In the genomic region with DNA sequence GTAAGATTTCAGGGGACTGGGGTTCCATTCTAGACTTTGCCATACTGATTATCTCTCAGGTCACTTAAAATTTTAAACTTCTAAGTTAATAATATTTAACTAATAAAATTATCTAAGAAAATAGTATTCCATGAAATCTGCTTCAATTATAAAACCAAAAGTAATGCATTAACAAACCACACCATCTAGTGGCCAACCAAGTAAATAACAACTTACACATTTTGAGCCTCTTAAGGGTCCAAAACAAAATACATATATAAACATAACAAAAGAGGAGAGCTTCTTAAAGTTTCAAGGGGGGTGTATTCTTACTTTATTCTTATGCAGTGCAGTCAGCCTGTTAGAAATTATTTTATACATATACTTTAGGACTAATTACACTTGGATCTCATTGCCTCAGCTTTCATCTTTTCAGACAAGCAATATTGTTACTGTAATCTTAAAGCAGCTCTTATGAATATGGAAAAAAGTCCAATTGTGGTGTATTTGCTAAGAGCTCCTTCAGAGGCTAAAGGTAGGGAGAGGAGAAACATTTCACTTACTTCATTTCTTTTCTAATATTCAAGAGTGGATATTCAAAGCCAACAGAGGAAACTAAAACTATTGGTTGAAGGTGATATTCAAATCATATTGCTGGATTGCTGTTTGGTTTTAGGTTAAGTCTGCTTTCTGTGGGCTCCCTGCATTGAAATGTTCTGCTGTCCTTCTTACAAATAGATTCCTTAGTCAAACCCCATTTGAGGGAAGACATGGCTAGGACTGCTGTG, we compare ENCODE assay signal across 8 cellular contexts.
DNase-seq lines count a peak whose midpoint lies in the region; ATAC-seq, FAIRE-seq and TF ChIP-seq lines count a peak whose summit lies in the region.

No MANE protein-coding gene starts in this region.

- no peaks in the 10 kb centered on the region for H3K9me3 ChIP-seq in CD8-positive, alpha-beta memory T cell (ENCODE audit: low read length)
- H3K9me3 ChIP-seq in endodermal cell (ENCODE audit: control insufficient read depth, low read length) = no peaks in the 10 kb centered on the region
- H3K9me3 ChIP-seq in neural progenitor cell (ENCODE audit: low read depth) = no peaks in the 10 kb centered on the region

- no peaks in the 10 kb centered on the region for H3F3A ChIP-seq in neural progenitor cell (ENCODE audit: low read depth)

- no peaks in the 10 kb centered on the region for H4K20me1 ChIP-seq in neural progenitor cell (ENCODE audit: low read depth)

- peak; percentile 81 for TF ChIP-seq CTCF in endodermal cell (conservative IDR thresholded peaks at IDR 0.05)
- peak; percentile 75 for TF ChIP-seq CTCF in neural progenitor cell (IDR thresholded peaks at IDR 0.05)

- peak overlapping the region in 6 of 8 donors; percentile 0 to 88 (median 59) for H3K27ac Mint-ChIP-seq in CD8-positive, alpha-beta memory T cell
- H3K27ac Mint-ChIP-seq in endodermal cell = no peak overlapping the region
- no peak overlapping the region for H3K27ac Mint-ChIP-seq in neural progenitor cell

- no peak overlapping the region for H3K4me3 ChIP-seq in CD8-positive, alpha-beta memory T cell (ENCODE audit: low read length)
- H3K4me3 ChIP-seq in endodermal cell (ENCODE audit: low read length) (no peak overlapping the region), neural progenitor cell (no peak overlapping the region)

- ATAC-seq in GM18909 (IDR thresholded peaks at IDR 0.05; ENCODE audit: poor library complexity, unreplicated experiment) = peak; percentile 43
- peak; percentile 24 for ATAC-seq in HG03103 (IDR thresholded peaks at IDR 0.05; ENCODE audit: low read depth, unreplicated experiment)

- no peak overlapping the region for H3K4me2 ChIP-seq in neural progenitor cell

- H3K9ac ChIP-seq in endodermal cell (ENCODE audit: extremely low read depth, low read length, poor library complexity, severe bottlenecking) = no peak overlapping the region
- no peak overlapping the region for H3K9ac ChIP-seq in neural progenitor cell

- no peak for FAIRE-seq in HTR-8/SVneo (lab: Jason Lieb, UNC)

- H3K36me3 Mint-ChIP-seq in CD8-positive, alpha-beta memory T cell = peaks cover 0 to 11% (median 7%) of the 10 kb centered on the region in 3 donors
- H3K36me3 Mint-ChIP-seq in endodermal cell (ENCODE audit: low read depth) (no peaks in the 10 kb centered on the region), neural progenitor cell (no peaks in the 10 kb centered on the region)

- CTCF ChIA-PET in CD8-positive, alpha-beta memory T cell (lab: Charles Lee) = interaction anchor here (1.0 to 1.5 kb wide), 7 partner anchors 9 to 797 kb away, joined by 3 to 7 read pairs (median 3); no protein-coding TSS in a partner anchor

- H2AFZ ChIP-seq in neural progenitor cell (replicated peaks) = no peak overlapping the region

- H3K4me1 Mint-ChIP-seq in CD8-positive, alpha-beta memory T cell = peaks cover 5 to 10% (median 10%) of the 10 kb centered on the region in 3 donors
- H3K4me1 Mint-ChIP-seq in endodermal cell (no peaks in the 10 kb centered on the region), neural progenitor cell (no peaks in the 10 kb centered on the region)

- POLR2A ChIA-PET in CD8-positive, alpha-beta memory T cell (lab: Charles Lee) = no interaction called here

- no peak overlapping the region for H3K4me3 Mint-ChIP-seq in CD8-positive, alpha-beta memory T cell
- H3K4me3 Mint-ChIP-seq in endodermal cell (no peak overlapping the region), neural progenitor cell (no peak overlapping the region)

- H3K36me3 ChIP-seq in CD8-positive, alpha-beta memory T cell (ENCODE audit: insufficient read depth, low read length) = no peaks in the 10 kb centered on the region
- H3K36me3 ChIP-seq in endodermal cell (ENCODE audit: control insufficient read depth, insufficient read depth, low read length) = peaks cover 4% of the 10 kb centered on the region
- no peaks in the 10 kb centered on the region for H3K36me3 ChIP-seq in neural progenitor cell

- no peaks in the 10 kb centered on the region for H3K27me3 ChIP-seq in CD8-positive, alpha-beta memory T cell (ENCODE audit: insufficient read depth, low read length, poor library complexity, severe bottlenecking)
- H3K27me3 ChIP-seq in endodermal cell (ENCODE audit: control insufficient read depth, insufficient read depth, low read length, poor library complexity, severe bottlenecking) (no peaks in the 10 kb centered on the region), neural progenitor cell (no peaks in the 10 kb centered on the region)

- DNase-seq in CD8-positive, alpha-beta memory T cell = peak in 1 of 5 donors; percentile 5
- DNase-seq in OCI-M1 (lab: John Stamatoyannopoulos, UW) (peak; percentile 63), endodermal cell (no peak), neural progenitor cell (ENCODE audit: low spot score) (peak; percentile 26), HTR-8/SVneo (ENCODE audit: insufficient read length, low spot score) (no peak), NCI-H128 (lab: John Stamatoyannopoulos, UW; ENCODE audit: unreplicated experiment) (no peak)

- H3K27ac ChIP-seq in CD8-positive, alpha-beta memory T cell (ENCODE audit: low read depth, low read length) = no peak overlapping the region
- H3K27ac ChIP-seq in endodermal cell (ENCODE audit: low read depth, low read length) (no peak overlapping the region), neural progenitor cell (no peak overlapping the region)

- no peaks in the 10 kb centered on the region for H3K79me2 ChIP-seq in neural progenitor cell (ENCODE audit: low read depth)

- no peaks in the 10 kb centered on the region for H3K27me3 Mint-ChIP-seq in CD8-positive, alpha-beta memory T cell
- H3K27me3 Mint-ChIP-seq in endodermal cell (ENCODE audit: insufficient read depth) = no peaks in the 10 kb centered on the region
- H3K27me3 Mint-ChIP-seq in neural progenitor cell (ENCODE audit: insufficient read depth, low read depth) = no peaks in the 10 kb centered on the region

- no peaks in the 10 kb centered on the region for H3K4me1 ChIP-seq in CD8-positive, alpha-beta memory T cell (ENCODE audit: insufficient read depth, low read length)
- no peaks in the 10 kb centered on the region for H3K4me1 ChIP-seq in endodermal cell (ENCODE audit: control insufficient read depth, insufficient read depth, low read length)
- H3K4me1 ChIP-seq in neural progenitor cell = no peaks in the 10 kb centered on the region

- no peaks in the 10 kb centered on the region for H3K9me3 Mint-ChIP-seq in CD8-positive, alpha-beta memory T cell
- H3K9me3 Mint-ChIP-seq in endodermal cell (no peaks in the 10 kb centered on the region), neural progenitor cell (no peaks in the 10 kb centered on the region)

Comparison
In these comparisons a context has a peak if more than half of its experiments do, and no peak if none do; other contexts are left out.
1. DNase-seq: peak in OCI-M1 (single experiment) and neural progenitor cell (single experiment); none in endodermal cell (single experiment), HTR-8/SVneo (single experiment) and NCI-H128 (single experiment).
2. H3K27ac Mint-ChIP-seq: peak in CD8-positive, alpha-beta memory T cell (6 of 8); none in endodermal cell (single experiment) and neural progenitor cell (single experiment).